12 cellular contexts compared by ENCODE assay signal in genomic region chr11:27266125-27266524, GRCh38.
DNase-seq lines count a peak whose midpoint lies in the region; ATAC-seq and TF ChIP-seq lines count a peak whose summit lies in the region.
"Had no signal": no experiment of that assay in that cellular context is flagged by ENCODE, and none has a peak within 500 bp of the region (broad histone marks: within the 10 kb centered on the region; RNA-seq: fewer than 3 reads in every experiment).

No MANE protein-coding gene starts in this region.

- no peak overlapping the region for H3K9ac ChIP-seq in SK-N-SH
- H3K9ac ChIP-seq: GM23248 had no signal

- H3K27ac Mint-ChIP-seq in glutamatergic neuron (ENCODE audit: unreplicated experiment), result no peak overlapping the region
- H3K27ac Mint-ChIP-seq in activated CD8-positive, alpha-beta T cell treated with anti-CD3 and anti-CD28 coated beads, Interleukin-2, amount 10 ng/mL, durations not matched to agents 7 days and 5 days, result no peak overlapping the region
- H3K27ac Mint-ChIP-seq: CD4-positive, alpha-beta T cell had no signal

- H3K9me3 Mint-ChIP-seq in glutamatergic neuron (ENCODE audit: unreplicated experiment), result peaks cover under 1% of the 10 kb centered on the region
- H3K9me3 Mint-ChIP-seq in activated CD8-positive, alpha-beta T cell treated with anti-CD3 and anti-CD28 coated beads, Interleukin-2, amount 10 ng/mL, durations not matched to agents 7 days and 5 days (ENCODE audit: insufficient read depth), result no peaks in the 10 kb centered on the region

- TF ChIP-seq RAD21 in SK-N-SH (IDR thresholded peaks at IDR 0.05; ENCODE audit: low read length), result peak; percentile 26

- DNase-seq in left ventricle myocardium superior (no peak), right atrium auricular region (ENCODE audit: low spot score) (no peak), SK-N-SH (peak; percentile 41), glutamatergic neuron (peak; percentile 20)
- DNase-seq in activated naive CD4-positive, alpha-beta T cell treated with Interleukin-2 at 50 U/mL for 16 hours, result no peak
- no peak for DNase-seq in activated CD8-positive, alpha-beta T cell treated with anti-CD3 and anti-CD28 coated beads, Interleukin-2, amount 10 ng/mL, durations not matched to agents 7 days and 5 days
- DNase-seq: Caco-2; CD4-positive, alpha-beta T cell; GM23248 had no signal

- H3K27me3 ChIP-seq in right atrium auricular region, result no peaks in the 10 kb centered on the region
- no peaks in the 10 kb centered on the region for H3K27me3 ChIP-seq in SK-N-SH (ENCODE audit: insufficient read depth)

- no peak overlapping the region for H2AFZ ChIP-seq in SK-N-SH (ENCODE audit: low read depth)
- H2AFZ ChIP-seq: GM23248 had no signal

- peak; percentile 79 for ATAC-seq in left ventricle myocardium superior
- ATAC-seq in activated CD8-positive, alpha-beta T cell treated with anti-CD3 and anti-CD28 coated beads, Interleukin-2, amount 10 ng/mL, durations not matched to agents 7 days and 5 days, result no peak

- no peak overlapping the region for H3K27ac ChIP-seq in right atrium auricular region
- H3K27ac ChIP-seq in SK-N-SH (ENCODE audit: low read depth in 2 of 2, low read length in 1 of 2), result peak overlapping the region in 1 of 2 experiments; percentile 56; a peak in 2 of 4 replicates
- H3K27ac ChIP-seq: C4-2B, GM23248, HL-60 had no signal

- no peaks in the 10 kb centered on the region for H3K27me3 Mint-ChIP-seq in glutamatergic neuron (ENCODE audit: unreplicated experiment)
- H3K27me3 Mint-ChIP-seq in activated CD8-positive, alpha-beta T cell treated with anti-CD3 and anti-CD28 coated beads, Interleukin-2, amount 10 ng/mL, durations not matched to agents 7 days and 5 days (ENCODE audit: low read depth), result peaks cover 2% of the 10 kb centered on the region

- no peaks in the 10 kb centered on the region for H3K36me3 Mint-ChIP-seq in glutamatergic neuron (ENCODE audit: unreplicated experiment)
- H3K36me3 Mint-ChIP-seq in activated CD8-positive, alpha-beta T cell treated with anti-CD3 and anti-CD28 coated beads, Interleukin-2, amount 10 ng/mL, durations not matched to agents 7 days and 5 days (ENCODE audit: low read depth), result no peaks in the 10 kb centered on the region

- peak in 1 of 2 experiments; percentile 67; a peak in 1 of 4 replicates for TF ChIP-seq EP300 in SK-N-SH (IDR thresholded peaks at IDR 0.05; ENCODE audit: borderline replicate concordance in 1 of 2, low read depth in 1 of 2, low read length in 1 of 2)

- H4K20me1 ChIP-seq in SK-N-SH (ENCODE audit: insufficient read depth), result no peaks in the 10 kb centered on the region

- no peaks in the 10 kb centered on the region for H3K4me1 ChIP-seq in right atrium auricular region
- peaks cover 0 to 13% of the 10 kb centered on the region in 2 experiments; a peak in 2 of 4 replicates for H3K4me1 ChIP-seq in SK-N-SH (ENCODE audit: control insufficient read depth in 1 of 2, insufficient read depth in 2 of 2, low read depth in 1 of 2, low read length in 1 of 2)
- H3K4me1 ChIP-seq: Caco-2, HAP-1 had no signal

- no peaks in the 10 kb centered on the region for H3F3A ChIP-seq in SK-N-SH (replicated peaks; ENCODE audit: insufficient read depth)

- no peak overlapping the region for H3K4me3 Mint-ChIP-seq in glutamatergic neuron (ENCODE audit: unreplicated experiment)
- H3K4me3 Mint-ChIP-seq in activated CD8-positive, alpha-beta T cell treated with anti-CD3 and anti-CD28 coated beads, Interleukin-2, amount 10 ng/mL, durations not matched to agents 7 days and 5 days, result no peak overlapping the region
- H3K4me3 Mint-ChIP-seq: CD4-positive, alpha-beta T cell had no signal

- POLR2A ChIA-PET in SK-N-SH (lab: Yijun Ruan, JAX), result no interaction called here
- POLR2A ChIA-PET in activated CD8-positive, alpha-beta T cell treated with anti-CD3 and anti-CD28 coated beads, Interleukin-2, amount 10 ng/mL, durations not matched to agents 7 days and 5 days (lab: Charles Lee), result no interaction called here

- peaks cover 2% of the 10 kb centered on the region for H3K4me1 Mint-ChIP-seq in glutamatergic neuron (ENCODE audit: low read depth, unreplicated experiment)
- no peaks in the 10 kb centered on the region for H3K4me1 Mint-ChIP-seq in activated CD8-positive, alpha-beta T cell treated with anti-CD3 and anti-CD28 coated beads, Interleukin-2, amount 10 ng/mL, durations not matched to agents 7 days and 5 days (ENCODE audit: low read depth)

- no peaks in the 10 kb centered on the region for H3K79me2 ChIP-seq in SK-N-SH (ENCODE audit: insufficient read depth)

- no peaks in the 10 kb centered on the region for H3K9me3 ChIP-seq in right atrium auricular region
- no peaks in the 10 kb centered on the region for H3K9me3 ChIP-seq in SK-N-SH
- H3K9me3 ChIP-seq: Caco-2, HAP-1 had no signal

- WGBS in SK-N-SH (ENCODE audit: low lambda C conversion rate), result 45% methylated on average over 2 of the region's 2 CpGs

- intact Hi-C loops in left ventricle myocardium superior (cut with micrococcal nuclease), result no loop called here

- TF ChIP-seq CTCF in right atrium auricular region (IDR thresholded peaks at IDR 0.05), result no peak
- no peak for TF ChIP-seq CTCF in SK-N-SH (IDR thresholded peaks at IDR 0.05)
- TF ChIP-seq CTCF in glutamatergic neuron (IDR thresholded peaks at IDR 0.05; ENCODE audit: partially characterized antibody, unreplicated experiment), result no peak

- CTCF ChIA-PET in SK-N-SH (lab: Yijun Ruan, JAX), result interaction anchor here (2.1 to 2.7 kb wide), 2 partner anchors 82 to 220 kb away, joined by 7 to 12 read pairs; no protein-coding TSS in a partner anchor
- CTCF ChIA-PET in activated CD8-positive, alpha-beta T cell treated with anti-CD3 and anti-CD28 coated beads, Interleukin-2, amount 10 ng/mL, durations not matched to agents 7 days and 5 days (lab: Charles Lee), result no interaction called here

- H3K4me2 ChIP-seq in SK-N-SH, result no peak overlapping the region

- no peaks in the 10 kb centered on the region for H3K36me3 ChIP-seq in right atrium auricular region
- H3K36me3 ChIP-seq in SK-N-SH (replicated peaks in 1 of 2; ENCODE audit: control insufficient read depth in 1 of 2, insufficient read depth in 2 of 2, low read length in 1 of 2), result no peaks in the 10 kb centered on the region
- H3K36me3 ChIP-seq: HAP-1 had no signal

- no peaks in the 10 kb centered on the region for H3K9me2 ChIP-seq in SK-N-SH

- no peak overlapping the region for H3K4me3 ChIP-seq in right atrium auricular region
- H3K4me3 ChIP-seq in SK-N-SH (ENCODE audit: low read depth in 2 of 2, low read length in 1 of 2), result no peak overlapping the region
- H3K4me3 ChIP-seq: GM23248, HAP-1 had no signal

TF ChIP-seq in SK-N-SH, 30 proteins besides CTCF, POLR2A, EP300 and RAD21 (continues in another document):
- TF ChIP-seq GATA2 (CRISPR knock-in tag; IDR thresholded peaks at IDR 0.05) (peak; percentile 60), IRF3 (IDR thresholded peaks at IDR 0.05; ENCODE audit: low read depth, low read length) (no peak), GABPA (IDR thresholded peaks at IDR 0.05; ENCODE audit: low read depth) (no peak), NFIC (IDR thresholded peaks at IDR 0.05; ENCODE audit: borderline replicate concordance) (no peak), USF2 (IDR thresholded peaks at IDR 0.05; ENCODE audit: borderline replicate concordance, low read depth, low read length) (no peak), TAF1 (IDR thresholded peaks at IDR 0.05; ENCODE audit: borderline replicate concordance, low read depth, low read length) (no peak), USF1 (IDR thresholded peaks at IDR 0.05; ENCODE audit: borderline replicate concordance, low read depth) (no peak), CHD2 (IDR thresholded peaks at IDR 0.05; ENCODE audit: low read length, partially characterized antibody) (peak; percentile 61), FOXM1 (IDR thresholded peaks at IDR 0.05; ENCODE audit: low read depth) (no peak), NRF1 (IDR thresholded peaks at IDR 0.05; ENCODE audit: low read depth, low read length) (no peak), POLR2AphosphoS5 (IDR thresholded peaks at IDR 0.05; ENCODE audit: low read depth, low read length) (no peak), RFX5 (IDR thresholded peaks at IDR 0.05; ENCODE audit: low read length) (no peak), SMC3 (IDR thresholded peaks at IDR 0.05; ENCODE audit: low read depth, low read length) (no peak), FOSL2 (IDR thresholded peaks at IDR 0.05; ENCODE audit: borderline replicate concordance, low read depth) (no peak), JUND (IDR thresholded peaks at IDR 0.05) (no peak), RCOR1 (IDR thresholded peaks at IDR 0.05; ENCODE audit: low read length) (peak; percentile 62; the same call in 1 of the 2 replicates), MAX (IDR thresholded peaks at IDR 0.05; ENCODE audit: low read depth) (no peak), YY1 (IDR thresholded peaks at IDR 0.05; ENCODE audit: low read depth) (no peak), ELF1 (IDR thresholded peaks at IDR 0.05) (no peak), TCF12 (IDR thresholded peaks at IDR 0.05) (peak; percentile 39)

Comparison
In these comparisons a context has a peak if more than half of its experiments do, and no peak if none do; other contexts are left out.
1. DNase-seq: peak in SK-N-SH (single experiment) and glutamatergic neuron (single experiment); none in left ventricle myocardium superior (single experiment), right atrium auricular region (single experiment), activated naive CD4-positive, alpha-beta T cell treated with Interleukin-2 at 50 U/mL for 16 hours (single experiment) and activated CD8-positive, alpha-beta T cell treated with anti-CD3 and anti-CD28 coated beads, Interleukin-2, amount 10 ng/mL, durations not matched to agents 7 days and 5 days (single experiment).